ENCODE assay signal across 36 cellular contexts in the genomic region with DNA sequence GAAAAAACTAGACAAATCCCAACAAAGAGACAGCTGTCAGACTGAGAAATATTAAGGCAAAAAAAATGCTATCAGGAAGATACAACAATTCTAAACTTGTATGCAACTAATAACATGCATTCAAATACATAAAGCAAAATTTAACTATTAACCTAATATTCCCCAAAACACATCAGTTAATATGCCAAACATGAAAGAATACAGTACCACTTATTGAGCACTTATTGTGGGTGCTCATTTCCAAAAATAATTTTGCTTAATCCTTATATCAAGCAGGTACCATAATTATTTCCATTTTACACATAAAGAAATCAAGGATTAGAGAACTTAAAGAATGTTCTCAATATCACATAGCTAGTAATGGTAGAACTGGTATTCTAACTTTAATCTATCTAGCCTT.
"Had no signal": no experiment of that assay in that cellular context is flagged by ENCODE, and none has a peak within 500 bp of the region (broad histone marks: within the 10 kb centered on the region; RNA-seq: fewer than 3 reads in every experiment).

No MANE protein-coding gene starts in this region.

- H3K36me3 ChIP-seq: MG63 had no signal

- DNase-seq: Karpas-422, Kasumi-1, MG63, MM.1S, MV-4-11, NCI-H1048, NCI-H1092, NCI-H1092 treated with DMSO at 0.1 percent for 48 hours, NCI-H1105, NCI-H1105 treated with DMSO at 0.1 percent for 48 hours, NCI-H1417, NCI-H1417 treated with DMSO at 0.1 percent for 48 hours, NCI-H1436, NCI-H1436 treated with DMSO at 0.1 percent for 48 hours, NCI-H146, NCI-H1694, NCI-H1694 treated with DMSO at 0.1 percent for 48 hours, NCI-H187, NCI-H187 treated with DMSO at 0.1 percent for 48 hours, NCI-H1930, NCI-H2029, NCI-H2029 treated with DMSO at 0.1 percent for 48 hours, NCI-H2081, NCI-H2081 treated with DMSO at 0.1 percent for 48 hours, NCI-H2107, NCI-H2171, NCI-H2171 treated with DMSO at 0.1 percent for 48 hours, NCI-H2227 treated with DMSO at 0.1 percent for 48 hours, NCI-H226, NCI-H345, NCI-H446, NCI-H446 treated with DMSO at 0.1 percent for 48 hours, NCI-H510A, NCI-H510A treated with DMSO at 0.1 percent for 48 hours, NCI-H524, NCI-H524 treated with DMSO at 0.1 percent for 48 hours had no signal

- H3K4me3 ChIP-seq: MG63 had no signal

- H3K27me3 ChIP-seq: MG63 had no signal
